Comparison of ENCODE assay signal across 14 cellular contexts in genomic region chr6:136757150-136757549, GRCh38. TPM values are rescaled to one million over a fixed set of nuclear protein-coding genes. Genes with fewer than 3 reads are reported as not detected.
DNase-seq lines count a peak whose midpoint lies in the region; ATAC-seq, FAIRE-seq and TF ChIP-seq lines count a peak whose summit lies in the region.
"Had no signal": no experiment of that assay in that cellular context is flagged by ENCODE, and none has a peak within 500 bp of the region (broad histone marks: within the 10 kb centered on the region; RNA-seq: fewer than 3 reads in every experiment).

No MANE protein-coding gene starts in this region.

- peaks cover 52% of the 10 kb centered on the region for H3K4me1 ChIP-seq in CD4-positive, CD25-positive, alpha-beta regulatory T cell (ENCODE audit: control insufficient read depth, insufficient read depth, low read length, poor library complexity, severe bottlenecking)
- H3K4me1 ChIP-seq in neutrophil (ENCODE audit: control insufficient read depth in 1 of 2, insufficient read depth in 1 of 2, low read depth in 1 of 2, low read length in 1 of 2) (peaks cover 65 to 75% of the 10 kb centered on the region in 2 experiments), mesendoderm (ENCODE audit: control insufficient read depth, low read depth, low read length) (no peaks in the 10 kb centered on the region), kidney (ENCODE audit: control insufficient read depth in 1 of 2, insufficient read depth in 1 of 2, low read depth in 1 of 2, low read length in 2 of 2) (peaks cover 9 to 18% of the 10 kb centered on the region in 2 donors)

- H3K9ac ChIP-seq in mesendoderm (ENCODE audit: low read length) (no peak overlapping the region), kidney (ENCODE audit: low read length in 2 of 2) (no peak overlapping the region)

- no peak overlapping the region for H3K18ac ChIP-seq in mesendoderm (ENCODE audit: low read length)

- DNase-seq in CD4-positive, CD25-positive, alpha-beta regulatory T cell = no peak
- DNase-seq in MV-4-11 (lab: John Stamatoyannopoulos, UW) (peak; percentile 39), cardiac fibroblast (ENCODE audit: low read depth in 2 of 2) (peak; percentile 70 to 78), iPS-NIHi11 (ENCODE audit: low spot score) (no peak), NCI-H2196 (lab: John Stamatoyannopoulos, UW; ENCODE audit: unreplicated experiment) (no peak), mesendoderm (no peak), kidney (no peak)
- DNase-seq: activated CD4-positive, CD25-positive, alpha-beta regulatory T cell treated with anti-CD3 and anti-CD28 coated beads, Interleukin-2, amount 50 U/mL, for 72 hours; naive B cell; NCI-H2081; NCI-H774; RPMI8226; T-cell had no signal

- peaks cover 11% of the 10 kb centered on the region for H3K36me3 Mint-ChIP-seq in CD4-positive, CD25-positive, alpha-beta regulatory T cell
- H3K36me3 Mint-ChIP-seq: naive B cell, T-cell had no signal

- intact Hi-C loops in kidney (cut with DNase I) = no loop called here

- no peaks in the 10 kb centered on the region for H3K27me3 ChIP-seq in CD4-positive, CD25-positive, alpha-beta regulatory T cell (ENCODE audit: control insufficient read depth, insufficient read depth, low read length)
- H3K27me3 ChIP-seq in neutrophil (no peaks in the 10 kb centered on the region), mesendoderm (ENCODE audit: insufficient read depth, low read length, poor library complexity) (no peaks in the 10 kb centered on the region)

- H3K79me1 ChIP-seq in mesendoderm (ENCODE audit: low read length) = no peaks in the 10 kb centered on the region

- no peaks in the 10 kb centered on the region for H3K27me3 Mint-ChIP-seq in CD4-positive, CD25-positive, alpha-beta regulatory T cell
- H3K27me3 Mint-ChIP-seq: naive B cell, T-cell had no signal

- TF ChIP-seq CTCF in cardiac fibroblast (IDR thresholded peaks at IDR 0.05; ENCODE audit: low read depth, low read length) (no peak), neutrophil (IDR thresholded peaks at IDR 0.05) (no peak), kidney (IDR thresholded peaks at IDR 0.05; ENCODE audit: borderline replicate concordance, extremely low read depth, insufficient read depth) (no peak)

- ATAC-seq in CD4-positive, CD25-positive, alpha-beta regulatory T cell (ENCODE audit: low read depth in 2 of 2) = no peak
- ATAC-seq: T-cell had no signal

- no peaks in the 10 kb centered on the region for H3K9me3 ChIP-seq in CD4-positive, CD25-positive, alpha-beta regulatory T cell (ENCODE audit: control insufficient read depth in 2 of 2, low read length in 2 of 2)
- H3K9me3 ChIP-seq in neutrophil (no peaks in the 10 kb centered on the region), kidney (ENCODE audit: control insufficient read depth in 1 of 2, low read length in 2 of 2) (no peaks in the 10 kb centered on the region)

- H3K56ac ChIP-seq in mesendoderm (ENCODE audit: low read length) = no peak overlapping the region

- H2BK5ac ChIP-seq in mesendoderm (ENCODE audit: low read length) = no peak overlapping the region

- WGBS in mesendoderm (ENCODE audit: extremely low coverage, insufficient coverage, low lambda C conversion rate) = no CpG with 5 or more reads among the region's 2 CpGs

- FAIRE-seq in kidney (lab: Jason Lieb, UNC) = no peak

- H3K27ac ChIP-seq in CD4-positive, CD25-positive, alpha-beta regulatory T cell (ENCODE audit: insufficient read depth, low read length, poor library complexity, severe bottlenecking) = no peak overlapping the region
- peak overlapping the region; percentile 85 for H3K27ac ChIP-seq in neutrophil
- H3K27ac ChIP-seq in mesendoderm (ENCODE audit: low read depth, low read length) = no peak overlapping the region
- no peak overlapping the region for H3K27ac ChIP-seq in kidney (ENCODE audit: low read depth in 2 of 2, low read length in 2 of 2)

- H3K27ac Mint-ChIP-seq in CD4-positive, CD25-positive, alpha-beta regulatory T cell = peak overlapping the region in 2 of 3 donors; percentile 27 to 30

- no peak overlapping the region for H2AK5ac ChIP-seq in mesendoderm (ENCODE audit: low read length)

- H2BK120ac ChIP-seq in mesendoderm (ENCODE audit: low read depth, low read length) = no peak overlapping the region

- H3K23ac ChIP-seq in mesendoderm (ENCODE audit: low read length) = no peak overlapping the region

- no peak overlapping the region for H2BK15ac ChIP-seq in mesendoderm (replicated peaks; ENCODE audit: low read depth)

- H4K5ac ChIP-seq in mesendoderm (ENCODE audit: low read length) = no peak overlapping the region

- H3K4ac ChIP-seq in mesendoderm (ENCODE audit: low read depth, low read length) = no peak overlapping the region

- no peak overlapping the region for H4K8ac ChIP-seq in mesendoderm (ENCODE audit: low read depth, low read length)

- no peaks in the 10 kb centered on the region for H3K9me3 Mint-ChIP-seq in CD4-positive, CD25-positive, alpha-beta regulatory T cell
- H3K9me3 Mint-ChIP-seq: naive B cell, T-cell had no signal

- peak overlapping the region in 3 of 4 donors; percentile 29 to 41 (median 32) for H3K4me3 Mint-ChIP-seq in CD4-positive, CD25-positive, alpha-beta regulatory T cell
- H3K4me3 Mint-ChIP-seq: naive B cell, T-cell had no signal

- peaks cover 23 to 84% (median 67%) of the 10 kb centered on the region in 4 donors for H3K4me1 Mint-ChIP-seq in CD4-positive, CD25-positive, alpha-beta regulatory T cell

- H3K4me2 ChIP-seq in mesendoderm (ENCODE audit: low read length) = no peak overlapping the region

- H3K4me3 ChIP-seq in CD4-positive, CD25-positive, alpha-beta regulatory T cell (ENCODE audit: low read depth, low read length) = no peak overlapping the region
- H3K4me3 ChIP-seq in cardiac fibroblast (replicated peaks in 1 of 2; ENCODE audit: low read depth in 2 of 2, low read length in 2 of 2) = no peak overlapping the region
- H3K4me3 ChIP-seq in neutrophil (ENCODE audit: low read depth in 1 of 2, low read length in 1 of 2) = peak overlapping the region; percentile 28 to 49
- H3K4me3 ChIP-seq in mesendoderm (ENCODE audit: low read length) = no peak overlapping the region
- no peak overlapping the region for H3K4me3 ChIP-seq in kidney (ENCODE audit: low read length in 2 of 2)

- no peaks in the 10 kb centered on the region for H3K36me3 ChIP-seq in CD4-positive, CD25-positive, alpha-beta regulatory T cell (ENCODE audit: control insufficient read depth, insufficient read depth, low read length)
- H3K36me3 ChIP-seq in neutrophil = no peaks in the 10 kb centered on the region
- no peaks in the 10 kb centered on the region for H3K36me3 ChIP-seq in mesendoderm (ENCODE audit: control insufficient read depth, insufficient read depth, low read length)
- no peaks in the 10 kb centered on the region for H3K36me3 ChIP-seq in kidney (ENCODE audit: control insufficient read depth in 1 of 2, insufficient read depth in 2 of 2, low read length in 2 of 2)

- no peaks in the 10 kb centered on the region for H3K79me2 ChIP-seq in mesendoderm (ENCODE audit: control insufficient read depth, insufficient read depth, low read length)

RNA-seq across cellular contexts. Expression of gene MAP3K5, which starts 35.1 kb away (rescaled TPM):
- 44.0 TPM for total RNA-seq in CD4-positive, CD25-positive, alpha-beta regulatory T cell
- polyA plus RNA-seq in CD4-positive, CD25-positive, alpha-beta regulatory T cell = 10 to 100 TPM; 14.4 to 25.9 (median 17.9) TPM
- 0.86 TPM for polyA plus RNA-seq in mesendoderm (2013, experiment 1 of 2)
- 0.84 TPM for polyA plus RNA-seq in mesendoderm (2013, experiment 2 of 2)
- total RNA-seq in kidney = 32.9 TPM
- 5.9 TPM for polyA plus RNA-seq in kidney (ENCODE audit: insufficient read depth, low read depth, low replicate concordance)

Comparison
In these comparisons a context has a peak if more than half of its experiments do, and no peak if none do; other contexts are left out.
1. DNase-seq: peak in MV-4-11 (single experiment) and cardiac fibroblast (2 of 2); none in CD4-positive, CD25-positive, alpha-beta regulatory T cell (0 of 3), iPS-NIHi11 (single experiment), NCI-H2196 (single experiment), mesendoderm (single experiment) and kidney (single experiment).
2. H3K4me3 ChIP-seq: peak in neutrophil (2 of 2); none in CD4-positive, CD25-positive, alpha-beta regulatory T cell (single experiment), cardiac fibroblast (0 of 2), mesendoderm (single experiment) and kidney (0 of 2).